In genomic region chr14:34457186-34457585, GRCh38 we compare ENCODE assay signal across 34 cellular contexts.
"Had no signal": no experiment of that assay in that cellular context is flagged by ENCODE, and none has a peak within 500 bp of the region (broad histone marks: within the 10 kb centered on the region; RNA-seq: fewer than 3 reads in every experiment).

No MANE protein-coding gene starts in this region.

- H3K27ac ChIP-seq: adrenal gland, body of pancreas, brain microvascular endothelial cell, breast epithelium, VCaP had no signal

- H3K36me3 ChIP-seq: breast epithelium had no signal

- ATAC-seq: activated CD8-positive, alpha-beta T cell treated with anti-CD3 and anti-CD28 coated beads for 36 hours; activated naive CD4-positive, alpha-beta T cell treated with anti-CD3 and anti-CD28 coated beads, Interleukin-2, amount 50 U/mL, for 72 hours; activated T-cell treated with anti-CD3 and anti-CD28 coated beads, Interleukin-2, amount 50 U/mL, for 4 hours; activated T-cell treated with anti-CD3 and anti-CD28 coated beads, Interleukin-2, amount 50 U/mL, for 72 hours; activated T-helper 17 cell treated with anti-CD3 and anti-CD28 coated beads, Interleukin-2, amount 50 U/mL, for 72 hours; body of pancreas had no signal

- H3K27me3 ChIP-seq: adrenal gland, body of pancreas, brain microvascular endothelial cell, breast epithelium had no signal

- H3K4me1 ChIP-seq: breast epithelium had no signal

- DNase-seq: activated B cell treated with CpG ODN at 0.5 μM for 24 hours; activated CD4-positive, alpha-beta memory T cell treated with anti-CD3 and anti-CD28 coated beads for 36 hours; activated CD4-positive, alpha-beta T cell treated with anti-CD3 and anti-CD28 coated beads for 4 hours; activated CD4-positive, alpha-beta T cell treated with anti-CD3 and anti-CD28 coated beads, Interleukin-2, amount 10 ng/mL, durations not matched to agents 24 days and 14 days; activated CD4-positive, alpha-beta T cell treated with anti-CD3 and anti-CD28 coated beads, Interleukin-2, amount 50 U/mL, for 1 hour; activated CD4-positive, alpha-beta T cell treated with anti-CD3 and anti-CD28 coated beads, Interleukin-2, amount 50 U/mL, for 4 hours; activated CD4-positive, CD25-positive, alpha-beta regulatory T cell treated with anti-CD3 and anti-CD28 coated beads, Interleukin-2, amount 50 U/mL, for 72 hours; activated CD8-positive, alpha-beta memory T cell treated with anti-CD3 and anti-CD28 coated beads, Interleukin-2, amount 50 U/mL, for 4 hours; activated CD8-positive, alpha-beta T cell treated with anti-CD3 and anti-CD28 coated beads for 36 hours; activated effector memory CD4-positive, alpha-beta T cell treated with anti-CD3 and anti-CD28 coated beads, Interleukin-2, amount 50 U/mL, for 16 hours; activated gamma-delta T cell treated with Interleukin-2 at 50 U/mL for 16 hours; activated naive CD4-positive, alpha-beta T cell; activated naive CD4-positive, alpha-beta T cell treated with anti-CD3 and anti-CD28 coated beads for 36 hours; activated naive CD4-positive, alpha-beta T cell treated with anti-CD3 and anti-CD28 coated beads, Interleukin-2, amount 50 U/mL, for 16 hours; activated naive CD8-positive, alpha-beta T cell treated with anti-CD3 and anti-CD28 coated beads for 36 hours; activated T-cell treated with anti-CD3 and anti-CD28 coated beads for 4 hours; activated T-cell treated with anti-CD3 and anti-CD28 coated beads, Interleukin-2, amount 50 U/mL, for 1 hour; activated T-cell treated with anti-CD3 and anti-CD28 coated beads, Interleukin-2, amount 50 U/mL, for 4 hours; activated T-cell treated with anti-CD3 and anti-CD28 coated beads, Interleukin-2, amount 50 U/mL, for 72 hours; adrenal gland; amniotic stem cell; aorta; body of pancreas; brain microvascular endothelial cell; central memory CD4-positive, alpha-beta T cell; T-helper 1 cell; T-helper 2 cell; T-helper 9 cell had no signal

- H3K9me3 ChIP-seq: body of pancreas, breast epithelium had no signal

- FAIRE-seq: astrocyte, TTC549 had no signal

- H3K4me3 ChIP-seq: adrenal gland, body of pancreas, breast epithelium had no signal
